19 cellular contexts compared by ENCODE assay signal in the genomic region with DNA sequence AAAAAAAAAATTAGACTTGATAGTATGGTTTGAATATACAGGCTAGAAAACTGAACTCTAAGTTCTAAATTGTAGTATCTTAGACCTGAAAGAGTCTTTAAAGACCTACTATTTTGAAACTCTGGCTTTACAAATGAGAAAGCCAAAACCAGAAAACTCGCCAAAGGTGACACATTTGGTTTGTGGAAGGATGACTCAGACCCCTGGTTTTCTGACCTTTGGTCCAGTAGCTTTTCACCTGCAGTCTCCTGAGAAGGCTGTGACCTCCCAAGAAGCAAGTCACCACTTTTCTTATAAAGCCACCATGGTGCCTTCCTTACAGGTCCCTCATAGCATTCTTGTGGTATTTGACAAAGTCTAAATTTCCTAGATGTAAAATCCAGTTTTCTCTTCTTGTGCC.
DNase-seq lines count a peak whose midpoint lies in the region; ATAC-seq and TF ChIP-seq lines count a peak whose summit lies in the region.
"Had no signal": no experiment of that assay in that cellular context is flagged by ENCODE, and none has a peak within 500 bp of the region (broad histone marks: within the 10 kb centered on the region; RNA-seq: fewer than 3 reads in every experiment).

No MANE protein-coding gene starts in this region.

- no peaks in the 10 kb centered on the region for H3K4me1 Mint-ChIP-seq in Calu3 (ENCODE audit: low read depth, unreplicated experiment)
- H3K4me1 Mint-ChIP-seq in activated T-helper 2 cell treated with anti-CD3 and anti-CD28 coated beads, Interferon-gamma antibody, Interleukin-2, Interleukin-4, amounts not matched to agents 10 μg/mL and 5 μg/mL and 100 μg/mL, durations not matched to agents 14 hours and 24 hours and 36 hours (ENCODE audit: low read depth): peaks cover 29% of the 10 kb centered on the region

- H3K9me3 Mint-ChIP-seq in Calu3 (ENCODE audit: low read depth, unreplicated experiment): peaks cover 2% of the 10 kb centered on the region
- peaks cover 20% of the 10 kb centered on the region for H3K9me3 Mint-ChIP-seq in activated T-helper 2 cell treated with anti-CD3 and anti-CD28 coated beads, Interferon-gamma antibody, Interleukin-2, Interleukin-4, amounts not matched to agents 10 μg/mL and 5 μg/mL and 100 μg/mL, durations not matched to agents 14 hours and 24 hours and 36 hours

- ATAC-seq in GM18858 (IDR thresholded peaks at IDR 0.05; ENCODE audit: unreplicated experiment) (peak; percentile 53), HG02981 (IDR thresholded peaks at IDR 0.05; ENCODE audit: unreplicated experiment) (peak; percentile 60), GM21723 (IDR thresholded peaks at IDR 0.05; ENCODE audit: unreplicated experiment) (no peak), Right ventricle myocardium superior (ENCODE audit: poor library complexity) (no peak), right cardiac atrium (no peak)
- ATAC-seq: Panc1 had no signal

- no peak overlapping the region for H3K4me3 ChIP-seq in right cardiac atrium (ENCODE audit: low read length)
- H3K4me3 ChIP-seq: BLaER1 treated with 17β-estradiol and CSF1 and Interleukin-3, amounts not matched to agents 10 nM and 100 nM had no signal

- BruUV-seq in Calu3 (replicated peaks; lab: Mats Ljungman, UMichigan): no TSS peak

- no peaks in the 10 kb centered on the region for H3K4me1 ChIP-seq in right cardiac atrium (ENCODE audit: control insufficient read depth, insufficient read depth, low read length)

- no peaks in the 10 kb centered on the region for H3K36me3 Mint-ChIP-seq in Calu3 (ENCODE audit: insufficient read depth, unreplicated experiment)
- H3K36me3 Mint-ChIP-seq in activated T-helper 2 cell treated with anti-CD3 and anti-CD28 coated beads, Interferon-gamma antibody, Interleukin-2, Interleukin-4, amounts not matched to agents 10 μg/mL and 5 μg/mL and 100 μg/mL, durations not matched to agents 14 hours and 24 hours and 36 hours (ENCODE audit: low read depth): peaks cover 22% of the 10 kb centered on the region

- no peaks in the 10 kb centered on the region for H3K9me3 ChIP-seq in right cardiac atrium (ENCODE audit: control insufficient read depth, low read length)

- H3K27me3 Mint-ChIP-seq in Calu3 (ENCODE audit: unreplicated experiment): no peaks in the 10 kb centered on the region
- H3K27me3 Mint-ChIP-seq in activated T-helper 2 cell treated with anti-CD3 and anti-CD28 coated beads, Interferon-gamma antibody, Interleukin-2, Interleukin-4, amounts not matched to agents 10 μg/mL and 5 μg/mL and 100 μg/mL, durations not matched to agents 14 hours and 24 hours and 36 hours (ENCODE audit: low read depth): no peaks in the 10 kb centered on the region
- H3K27me3 Mint-ChIP-seq: progenitor cell of endocrine pancreas had no signal

- no peak overlapping the region for H3K27ac ChIP-seq in right cardiac atrium (ENCODE audit: low read length)

- no peak overlapping the region for H3K4me3 Mint-ChIP-seq in Calu3 (ENCODE audit: low read depth, unreplicated experiment)
- no peak overlapping the region for H3K4me3 Mint-ChIP-seq in activated T-helper 2 cell treated with anti-CD3 and anti-CD28 coated beads, Interferon-gamma antibody, Interleukin-2, Interleukin-4, amounts not matched to agents 10 μg/mL and 5 μg/mL and 100 μg/mL, durations not matched to agents 14 hours and 24 hours and 36 hours (ENCODE audit: low read depth)
- H3K4me3 Mint-ChIP-seq: T-helper 1 cell treated with Interleukin-12 subunit alpha and Interleukin-12 subunit beta and Interleukin-4 antibody, amounts not matched to agents 30 μg/mL and 1 μg/mL, for 36 hours had no signal

- no peaks in the 10 kb centered on the region for H3K27me3 ChIP-seq in right cardiac atrium (ENCODE audit: control insufficient read depth, insufficient read depth)
- H3K27me3 ChIP-seq: BLaER1 treated with 17β-estradiol and CSF1 and Interleukin-3, amounts not matched to agents 10 nM and 100 nM had no signal

- CTCF ChIA-PET in Calu3 (lab: Charles Lee): no interaction called here

- no peak overlapping the region for H3K27ac Mint-ChIP-seq in Calu3 (ENCODE audit: unreplicated experiment)
- H3K27ac Mint-ChIP-seq in activated T-helper 2 cell treated with anti-CD3 and anti-CD28 coated beads, Interferon-gamma antibody, Interleukin-2, Interleukin-4, amounts not matched to agents 10 μg/mL and 5 μg/mL and 100 μg/mL, durations not matched to agents 14 hours and 24 hours and 36 hours: peak overlapping the region; percentile 25
- H3K27ac Mint-ChIP-seq: progenitor cell of endocrine pancreas had no signal

- WGBS in right cardiac atrium: 87% methylated on average over 1 of the region's 1 CpG

- intact Hi-C loops in Calu3 (cut with micrococcal nuclease; ENCODE audit: unreplicated experiment): loop anchor here (2.0 kb wide), 1 partner anchor 79 kb away; no protein-coding TSS in a partner anchor
- intact Hi-C loops in activated T-helper 2 cell treated with anti-CD3 and anti-CD28 coated beads, Interferon-gamma antibody, Interleukin-2, Interleukin-4, amounts not matched to agents 10 μg/mL and 5 μg/mL and 100 μg/mL, durations not matched to agents 14 hours and 24 hours and 36 hours (cut with micrococcal nuclease): loop anchor here (5.0 kb wide), 1 partner anchor 79 kb away; no protein-coding TSS in a partner anchor
- intact Hi-C loops in Right ventricle myocardium superior (cut with DNase I): no loop called here
- intact Hi-C loops in right cardiac atrium (cut with DNase I): no loop called here

- DNase-seq in Calu3 (peak; percentile 1), Right ventricle myocardium superior (no peak), cerebellar cortex (ENCODE audit: low spot score) (no peak), right cardiac atrium (no peak)
- no peak for DNase-seq in activated T-helper 2 cell treated with anti-CD3 and anti-CD28 coated beads, Interferon-gamma antibody, Interleukin-2, Interleukin-4, amounts not matched to agents 10 μg/mL and 5 μg/mL and 100 μg/mL, durations not matched to agents 14 hours and 24 hours and 36 hours (ENCODE audit: low spot score)
- DNase-seq: activated naive CD4-positive, alpha-beta T cell treated with Interleukin-2 at 50 U/mL for 16 hours; caudate nucleus; glutamatergic neuron; kidney glomerular epithelial cell; NCI-H446; stimulated activated CD4-positive, alpha-beta T cell treated with anti-CD3 and anti-CD28 coated beads, Interleukin-2, amount 100 ng/mL, for 24 hours; stimulated activated naive CD4-positive, alpha-beta T cell had no signal

- no peak for TF ChIP-seq CTCF in Calu3 (IDR thresholded peaks at IDR 0.05; ENCODE audit: unreplicated experiment)

Comparison
In these comparisons a context has a peak if more than half of its experiments do, and no peak if none do; other contexts are left out.
1. ATAC-seq: peak in GM18858 (single experiment) and HG02981 (single experiment); none in GM21723 (single experiment), Right ventricle myocardium superior (single experiment) and right cardiac atrium (0 of 2).
2. intact Hi-C loops: an anchor here in Calu3 (2.0 kb wide) and activated T-helper 2 cell treated with anti-CD3 and anti-CD28 coated beads, Interferon-gamma antibody, Interleukin-2, Interleukin-4, amounts not matched to agents 10 μg/mL and 5 μg/mL and 100 μg/mL, durations not matched to agents 14 hours and 24 hours and 36 hours (5.0 kb wide); none called in Right ventricle myocardium superior and right cardiac atrium.